1 cellular context compared by ENCODE assay signal in genomic region chr1:87346130-87346804, GRCh38.
A peak's percentile ranks its signal among the peaks of the same experiment; 100 is the strongest.
TF ChIP-seq lines count a peak whose summit lies in the region.

No MANE protein-coding gene starts in this region.

TF ChIP-seq in K562, 482 proteins besides CTCF, POLR2A, EP300 and RAD21:
- TF ChIP-seq SPI1 (IDR thresholded peaks at IDR 0.05; ENCODE audit: borderline replicate concordance, low read depth, low read length) (peak; percentile 78), ZNF445 (CRISPR knock-in tag; IDR thresholded peaks at IDR 0.05; ENCODE audit: low read depth) (no peak)
TF ChIP-seq in K562: peak in this region for 1.
